Comparison of ENCODE assay signal across 9 cellular contexts in the genomic region with DNA sequence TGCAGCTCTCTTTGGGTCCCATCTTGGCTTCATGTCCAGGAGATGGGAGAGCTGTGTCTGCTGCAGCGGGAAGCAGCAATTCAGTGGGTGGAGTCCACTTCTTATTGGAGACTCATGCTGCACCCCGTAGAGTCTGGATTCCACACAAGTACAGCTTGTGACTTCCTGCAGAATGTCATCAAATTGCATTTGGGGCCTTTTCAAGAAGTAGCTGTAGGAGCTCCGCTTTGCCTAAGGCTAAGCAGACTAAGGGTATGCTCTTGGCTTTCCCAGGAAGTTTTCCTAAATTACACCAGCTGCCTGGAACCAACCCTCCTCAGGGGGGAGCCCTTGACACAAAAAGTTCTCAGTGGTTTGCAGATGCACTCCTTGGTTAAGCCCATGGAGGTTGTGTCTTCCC. TPM values are rescaled to one million over a fixed set of nuclear protein-coding genes. Genes with fewer than 3 reads are reported as not detected.
DNase-seq lines count a peak whose midpoint lies in the region; ATAC-seq and TF ChIP-seq lines count a peak whose summit lies in the region.
"Had no signal": no experiment of that assay in that cellular context is flagged by ENCODE, and none has a peak within 500 bp of the region (broad histone marks: within the 10 kb centered on the region; RNA-seq: fewer than 3 reads in every experiment).

No MANE protein-coding gene starts in this region.

- H3K4me3 ChIP-seq in AG04449 (ENCODE audit: low read depth, low read length) (no peak overlapping the region), SK-N-SH (ENCODE audit: low read depth in 2 of 2, low read length in 1 of 2) (no peak overlapping the region)

- TF ChIP-seq RAD21 in SK-N-SH (IDR thresholded peaks at IDR 0.05; ENCODE audit: low read length): peak; percentile 57

- POLR2A ChIA-PET in AG04449 (lab: Yijun Ruan, JAX) (interaction anchor here (1.0 kb wide), 1 partner anchor 18 kb away, joined by 3 read pairs; a partner anchor contains a TSS), SK-N-SH (lab: Yijun Ruan, JAX) (no interaction called here)

- peaks cover 3% of the 10 kb centered on the region for H3F3A ChIP-seq in SK-N-SH (replicated peaks; ENCODE audit: insufficient read depth)

- no peak overlapping the region for H2AFZ ChIP-seq in SK-N-SH (ENCODE audit: low read depth)

- peak; percentile 47 for TF ChIP-seq CTCF in AG04449 (IDR thresholded peaks at IDR 0.05; ENCODE audit: insufficient read depth, low read length, missing control alignments)
- TF ChIP-seq CTCF in SK-N-SH (IDR thresholded peaks at IDR 0.05): peak; percentile 46

- peak; percentile 45 for ATAC-seq in left ventricle myocardium superior
- ATAC-seq in activated T-cell treated with anti-CD3 and anti-CD28 coated beads, Interleukin-2, amount 50 U/mL, for 4 hours: no peak
- no peak for ATAC-seq in GM21529 (IDR thresholded peaks at IDR 0.05; ENCODE audit: unreplicated experiment)

- no peaks in the 10 kb centered on the region for H3K27me3 Mint-ChIP-seq in activated T-cell treated with anti-CD3 and anti-CD28 coated beads, Interleukin-2, amount 50 U/mL, for 4 hours (ENCODE audit: low read depth)

- no peaks in the 10 kb centered on the region for H4K20me1 ChIP-seq in SK-N-SH (ENCODE audit: insufficient read depth)

- TF ChIP-seq EP300 in SK-N-SH (IDR thresholded peaks at IDR 0.05; ENCODE audit: borderline replicate concordance in 1 of 2, low read depth in 1 of 2, low read length in 1 of 2): no peak

- peaks cover 7% of the 10 kb centered on the region for H3K4me1 Mint-ChIP-seq in activated T-cell treated with anti-CD3 and anti-CD28 coated beads, Interleukin-2, amount 50 U/mL, for 4 hours (ENCODE audit: low read depth)

- H3K36me3 Mint-ChIP-seq in activated T-cell treated with anti-CD3 and anti-CD28 coated beads, Interleukin-2, amount 50 U/mL, for 4 hours (ENCODE audit: insufficient read depth): peaks cover 4% of the 10 kb centered on the region

- H3K27me3 ChIP-seq in SK-N-SH (ENCODE audit: insufficient read depth): no peaks in the 10 kb centered on the region

- peaks cover 0 to 3% of the 10 kb centered on the region in 2 experiments; a peak in 1 of 4 replicates for H3K4me1 ChIP-seq in SK-N-SH (ENCODE audit: control insufficient read depth in 1 of 2, insufficient read depth in 2 of 2, low read depth in 1 of 2, low read length in 1 of 2)

- H3K36me3 ChIP-seq in SK-N-SH (replicated peaks in 1 of 2; ENCODE audit: control insufficient read depth in 1 of 2, insufficient read depth in 2 of 2, low read length in 1 of 2): no peaks in the 10 kb centered on the region

- no peak for DNase-seq in AG04449 (ENCODE audit: low read depth, low spot score)
- DNase-seq in H4 (ENCODE audit: low spot score): peak; percentile 36
- no peak for DNase-seq in SK-N-SH
- no peak for DNase-seq in left ventricle myocardium superior
- DNase-seq in activated T-cell treated with anti-CD3 and anti-CD28 coated beads, Interleukin-2, amount 50 U/mL, for 4 hours: no peak
- DNase-seq in NCI-H526 treated with DMSO at 0.1 percent for 48 hours (lab: John Stamatoyannopoulos, UW): no peak
- no peak for DNase-seq in activated T-cell treated with anti-CD3 and anti-CD28 coated beads for 4 hours

- no peak overlapping the region for H3K4me3 Mint-ChIP-seq in activated T-cell treated with anti-CD3 and anti-CD28 coated beads, Interleukin-2, amount 50 U/mL, for 4 hours

- no peak overlapping the region for H3K9ac ChIP-seq in SK-N-SH

- CTCF ChIA-PET in AG04449 (lab: Yijun Ruan, JAX): interaction anchor here (1.0 to 2.8 kb wide), 9 partner anchors 8 to 105 kb away, joined by 3 to 26 read pairs (median 3); no protein-coding TSS in a partner anchor
- CTCF ChIA-PET in SK-N-SH (lab: Yijun Ruan, JAX): interaction anchor here (0.7 to 1.4 kb wide), 5 partner anchors 14 to 175 kb away, joined by 3 to 4 read pairs (median 3); a partner anchor contains a TSS

- H3K79me2 ChIP-seq in SK-N-SH (ENCODE audit: insufficient read depth): no peaks in the 10 kb centered on the region

- H3K9me2 ChIP-seq in SK-N-SH: no peaks in the 10 kb centered on the region

- no peaks in the 10 kb centered on the region for H3K9me3 Mint-ChIP-seq in activated T-cell treated with anti-CD3 and anti-CD28 coated beads, Interleukin-2, amount 50 U/mL, for 4 hours

- no peak overlapping the region for H3K4me2 ChIP-seq in SK-N-SH

- H3K9me3 ChIP-seq in SK-N-SH: no peaks in the 10 kb centered on the region

- H3K27ac ChIP-seq in SK-N-SH (ENCODE audit: low read depth in 2 of 2, low read length in 1 of 2): no peak overlapping the region

- WGBS in SK-N-SH (ENCODE audit: low lambda C conversion rate): 100% methylated on average over 2 of the region's 3 CpGs

- intact Hi-C loops in left ventricle myocardium superior (cut with micrococcal nuclease): no loop called here

TF ChIP-seq in SK-N-SH, 30 proteins besides CTCF, POLR2A, EP300 and RAD21:
- TF ChIP-seq GABPA (IDR thresholded peaks at IDR 0.05; ENCODE audit: low read depth): no peak
- TF ChIP-seq, protein P1, sequence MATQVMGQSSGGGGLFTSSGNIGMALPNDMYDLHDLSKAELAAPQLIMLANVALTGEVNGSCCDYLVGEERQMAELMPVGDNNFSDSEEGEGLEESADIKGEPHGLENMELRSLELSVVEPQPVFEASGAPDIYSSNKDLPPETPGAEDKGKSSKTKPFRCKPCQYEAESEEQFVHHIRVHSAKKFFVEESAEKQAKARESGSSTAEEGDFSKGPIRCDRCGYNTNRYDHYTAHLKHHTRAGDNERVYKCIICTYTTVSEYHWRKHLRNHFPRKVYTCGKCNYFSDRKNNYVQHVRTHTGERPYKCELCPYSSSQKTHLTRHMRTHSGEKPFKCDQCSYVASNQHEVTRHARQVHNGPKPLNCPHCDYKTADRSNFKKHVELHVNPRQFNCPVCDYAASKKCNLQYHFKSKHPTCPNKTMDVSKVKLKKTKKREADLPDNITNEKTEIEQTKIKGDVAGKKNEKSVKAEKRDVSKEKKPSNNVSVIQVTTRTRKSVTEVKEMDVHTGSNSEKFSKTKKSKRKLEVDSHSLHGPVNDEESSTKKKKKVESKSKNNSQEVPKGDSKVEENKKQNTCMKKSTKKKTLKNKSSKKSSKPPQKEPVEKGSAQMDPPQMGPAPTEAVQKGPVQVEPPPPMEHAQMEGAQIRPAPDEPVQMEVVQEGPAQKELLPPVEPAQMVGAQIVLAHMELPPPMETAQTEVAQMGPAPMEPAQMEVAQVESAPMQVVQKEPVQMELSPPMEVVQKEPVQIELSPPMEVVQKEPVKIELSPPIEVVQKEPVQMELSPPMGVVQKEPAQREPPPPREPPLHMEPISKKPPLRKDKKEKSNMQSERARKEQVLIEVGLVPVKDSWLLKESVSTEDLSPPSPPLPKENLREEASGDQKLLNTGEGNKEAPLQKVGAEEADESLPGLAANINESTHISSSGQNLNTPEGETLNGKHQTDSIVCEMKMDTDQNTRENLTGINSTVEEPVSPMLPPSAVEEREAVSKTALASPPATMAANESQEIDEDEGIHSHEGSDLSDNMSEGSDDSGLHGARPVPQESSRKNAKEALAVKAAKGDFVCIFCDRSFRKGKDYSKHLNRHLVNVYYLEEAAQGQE (IDR thresholded peaks at IDR 0.05; ENCODE audit: low read depth, low read length): no peak
- peak; percentile 23 for TF ChIP-seq SMC3 (IDR thresholded peaks at IDR 0.05; ENCODE audit: low read depth, low read length)
- no peak for TF ChIP-seq TEAD4 (IDR thresholded peaks at IDR 0.05; ENCODE audit: borderline replicate concordance, insufficient read depth)
- no peak for TF ChIP-seq POLR2AphosphoS5 (IDR thresholded peaks at IDR 0.05; ENCODE audit: low read depth, low read length)
- no peak for TF ChIP-seq TAF1 (IDR thresholded peaks at IDR 0.05; ENCODE audit: borderline replicate concordance, low read depth, low read length)

RNA-seq across cellular contexts. Expression of a gene that starts 5.7 kb away (rescaled TPM):
- 4.3 and 6.6 TPM in 2 replicates for total RNA-seq in H4 (2014; rRNA removed; shearing (Covaris generic))
- polyA plus RNA-seq in SK-N-SH (2012; rRNA removed): 8.6 and 10.6 TPM in 2 replicates
- 4.4 and 5.5 TPM in 2 replicates for polyA plus RNA-seq in SK-N-SH (2012; cell fraction: cytosol; rRNA removed)
- 17.6 and 23.1 TPM in 2 replicates for polyA plus RNA-seq in SK-N-SH (2012; cell fraction: nucleus; rRNA removed)
- total RNA-seq in left ventricle myocardium superior: 11.2 TPM
- 10 to 100 TPM in 2 of 3 donors, 1 to 10 TPM in 1; 8.3 to 11.9 (median 11.0) TPM for total RNA-seq in activated T-cell treated with anti-CD3 and anti-CD28 coated beads, Interleukin-2, amount 50 U/mL, for 4 hours

RNA-seq across cellular contexts. Expression of a gene that starts 18.3 kb away (rescaled TPM):
- 21.8 and 23.2 TPM in 2 replicates for total RNA-seq in H4 (2014; rRNA removed; shearing (Covaris generic))
- 28.2 and 29.6 TPM in 2 replicates for polyA plus RNA-seq in SK-N-SH (2012; rRNA removed)
- 18.6 and 24.6 TPM in 2 replicates for polyA plus RNA-seq in SK-N-SH (2012; cell fraction: cytosol; rRNA removed)
- 136 TPM in 2 replicates for polyA plus RNA-seq in SK-N-SH (2012; cell fraction: nucleus; rRNA removed)
- 42.5 TPM for total RNA-seq in left ventricle myocardium superior
- total RNA-seq in activated T-cell treated with anti-CD3 and anti-CD28 coated beads, Interleukin-2, amount 50 U/mL, for 4 hours: 10 to 100 TPM; 21.1 to 26.1 (median 21.6) TPM

RNA-seq across cellular contexts. Expression of a gene that starts 45.8 kb away (rescaled TPM):
- total RNA-seq in H4 (2014; rRNA removed; shearing (Covaris generic)): 73.0 and 82.3 TPM in 2 replicates
- 39.9 and 51.0 TPM in 2 replicates for polyA plus RNA-seq in SK-N-SH (2012; rRNA removed)
- polyA plus RNA-seq in SK-N-SH (2012; cell fraction: cytosol; rRNA removed): 55.6 and 57.4 TPM in 2 replicates
- 19.7 and 32.5 TPM in 2 replicates for polyA plus RNA-seq in SK-N-SH (2012; cell fraction: nucleus; rRNA removed)
- 216 TPM for total RNA-seq in left ventricle myocardium superior
- total RNA-seq in activated T-cell treated with anti-CD3 and anti-CD28 coated beads, Interleukin-2, amount 50 U/mL, for 4 hours: 10 to 100 TPM; 35.7 to 42.5 (median 39.3) TPM

RNA-seq across cellular contexts. Expression of a gene that starts 49.3 kb away (rescaled TPM):
- total RNA-seq in H4 (2014; rRNA removed; shearing (Covaris generic)): not detected in 2 replicates
- 0.07 and 0.24 TPM in 2 replicates for polyA plus RNA-seq in SK-N-SH (2012; rRNA removed)
- not detected in 2 replicates for polyA plus RNA-seq in SK-N-SH (2012; cell fraction: cytosol; rRNA removed)
- 0.61 and 0.65 TPM in 2 replicates for polyA plus RNA-seq in SK-N-SH (2012; cell fraction: nucleus; rRNA removed)
- not detected for total RNA-seq in left ventricle myocardium superior
- not detected for total RNA-seq in activated T-cell treated with anti-CD3 and anti-CD28 coated beads, Interleukin-2, amount 50 U/mL, for 4 hours
- total RNA-seq: mononuclear cell had no signal
